Comparison of ENCODE assay signal across 8 cellular contexts in the genomic region with DNA sequence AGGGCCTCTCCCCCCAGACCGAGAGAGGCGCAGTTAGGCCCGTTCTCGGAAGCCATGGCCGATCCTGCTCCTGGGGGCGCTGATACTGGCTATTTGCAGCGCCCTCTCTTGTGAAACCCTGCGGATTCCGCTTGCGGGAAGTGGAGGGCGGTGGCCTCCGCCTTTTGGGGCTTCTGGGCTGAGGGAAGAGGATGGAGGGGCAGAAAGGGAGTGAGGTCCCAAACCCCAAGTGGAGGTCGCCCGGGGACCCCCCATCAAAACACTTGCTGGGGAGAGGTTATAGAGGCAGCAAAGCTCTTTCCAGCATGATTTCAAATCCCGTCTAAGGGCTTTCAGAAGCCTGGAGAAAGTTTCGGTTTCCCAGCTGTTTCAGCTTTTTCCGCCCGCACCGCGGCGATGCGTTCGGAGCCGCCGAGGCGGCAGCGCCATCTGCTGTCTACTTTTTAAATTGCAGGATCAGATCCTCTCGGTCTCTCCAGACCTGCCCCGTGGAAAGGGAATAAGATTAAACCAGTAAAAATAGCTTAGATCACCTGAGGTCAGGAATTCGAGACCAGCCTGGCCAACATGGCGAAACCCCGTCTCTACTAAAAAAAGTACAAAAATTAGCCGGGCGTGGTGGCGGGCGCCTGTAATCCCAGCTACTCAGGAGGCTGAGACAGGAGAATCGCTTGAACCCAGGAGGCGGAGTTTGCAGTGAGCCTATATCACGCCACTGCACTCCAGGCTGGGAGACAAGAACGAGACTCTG. TPM values are rescaled to one million over a fixed set of nuclear protein-coding genes. Genes with fewer than 3 reads are reported as not detected.
DNase-seq lines count a peak whose midpoint lies in the region; ATAC-seq and TF ChIP-seq lines count a peak whose summit lies in the region.

No MANE protein-coding gene starts in this region.

- H4K20me1 ChIP-seq in BLaER1 treated with 17β-estradiol and CSF1 and Interleukin-3, amounts not matched to agents 10 nM and 100 nM, result 0 out of 22 replicates have a peak, but pooled peaks cover 0 to 8% (median 0%) of the 10 kb centered on the region in 11 experiments

- POLR2A ChIA-PET in activated CD4-positive, alpha-beta memory T cell treated with anti-CD3 and anti-CD28 coated beads for 36 hours (lab: Charles Lee), result interaction anchor here (1.6 kb wide), 1 partner anchor 81 kb away, joined by 6 read pairs; no protein-coding TSS in a partner anchor

- H3K4me1 Mint-ChIP-seq in activated CD4-positive, alpha-beta memory T cell treated with anti-CD3 and anti-CD28 coated beads for 36 hours (ENCODE audit: low read depth), result peaks cover 39% of the 10 kb centered on the region

- H3K9me3 ChIP-seq in BLaER1 treated with 17β-estradiol and CSF1 and Interleukin-3, amounts not matched to agents 10 nM and 100 nM (replicated peaks in 1 of 11), result no peaks in the 10 kb centered on the region
- H3K9me3 ChIP-seq in duodenal mucosa (ENCODE audit: control insufficient read depth in 1 of 2, low read length in 2 of 2), result peaks cover 0 to 4% of the 10 kb centered on the region in 2 donors

- H3K27ac Mint-ChIP-seq in activated CD4-positive, alpha-beta memory T cell treated with anti-CD3 and anti-CD28 coated beads for 36 hours, result peak overlapping the region; percentile 33

- peak overlapping the region; percentile 44 to 84 (median 65); a peak in 19 of 22 replicates for H3K27ac ChIP-seq in BLaER1 treated with 17β-estradiol and CSF1 and Interleukin-3, amounts not matched to agents 10 nM and 100 nM
- H3K27ac ChIP-seq in duodenal mucosa (ENCODE audit: low read depth, low read length), result no peak overlapping the region

- H3K36me3 Mint-ChIP-seq in activated CD4-positive, alpha-beta memory T cell treated with anti-CD3 and anti-CD28 coated beads for 36 hours, result no peaks in the 10 kb centered on the region

- H3K4me1 ChIP-seq in BLaER1 treated with 17β-estradiol and CSF1 and Interleukin-3, amounts not matched to agents 10 nM and 100 nM, result peaks cover 40 to 58% (median 47%) of the 10 kb centered on the region in 10 experiments
- peaks cover 14 to 17% of the 10 kb centered on the region in 2 donors for H3K4me1 ChIP-seq in duodenal mucosa (ENCODE audit: control insufficient read depth in 1 of 2, insufficient read depth in 2 of 2, low read length in 2 of 2)

- no peaks in the 10 kb centered on the region for H3K27me3 ChIP-seq in BLaER1 treated with 17β-estradiol and CSF1 and Interleukin-3, amounts not matched to agents 10 nM and 100 nM
- no peaks in the 10 kb centered on the region for H3K27me3 ChIP-seq in duodenal mucosa (ENCODE audit: control insufficient read depth in 1 of 2, insufficient read depth in 2 of 2, low read length in 2 of 2)

- no peak for TF ChIP-seq POLR2A in lower leg skin (IDR thresholded peaks at IDR 0.05)

- H3K4me3 ChIP-seq in BLaER1 treated with 17β-estradiol and CSF1 and Interleukin-3, amounts not matched to agents 10 nM and 100 nM, result peak overlapping the region; percentile 42 to 66 (median 52); a peak in 19 of 20 replicates
- peak overlapping the region; percentile 66 to 68 for H3K4me3 ChIP-seq in duodenal mucosa (ENCODE audit: low read depth in 1 of 2, low read length in 2 of 2)
- H3K4me3 ChIP-seq in lower leg skin (ENCODE audit: low read depth, poor library complexity, severe bottlenecking), result no peak overlapping the region

- TF ChIP-seq CTCF in lower leg skin (IDR thresholded peaks at IDR 0.05), result peak in 1 of 3 donors; percentile 27

- WGBS in lower leg skin, 2 donors, result 16% methylated on average over 39 to 40 of the region's 40 CpGs

- peak; percentile 44 to 83 for DNase-seq in NCI-H524 (lab: John Stamatoyannopoulos, UW)
- peak; percentile 87 for DNase-seq in activated CD4-positive, alpha-beta memory T cell treated with anti-CD3 and anti-CD28 coated beads for 36 hours
- peak; percentile 70 to 95 for DNase-seq in lower leg skin (ENCODE audit: low spot score in 2 of 2)
- DNase-seq in stimulated activated CD4-positive, alpha-beta T cell treated with anti-CD3 and anti-CD28 coated beads, Interleukin-2, amount 100 ng/mL, for 48 hours, result peak; percentile 92 to 93
- DNase-seq in NCI-H2029 (lab: John Stamatoyannopoulos, UW), result no peak

- peaks cover 0 to 10% (median 0%) of the 10 kb centered on the region in 11 experiments; a peak in 4 of 22 replicates for H3K36me3 ChIP-seq in BLaER1 treated with 17β-estradiol and CSF1 and Interleukin-3, amounts not matched to agents 10 nM and 100 nM
- no peaks in the 10 kb centered on the region for H3K36me3 ChIP-seq in duodenal mucosa (ENCODE audit: control insufficient read depth in 1 of 2, insufficient read depth in 2 of 2, low read length in 2 of 2)

- intact Hi-C loops in activated CD4-positive, alpha-beta memory T cell treated with anti-CD3 and anti-CD28 coated beads for 36 hours (cut with micrococcal nuclease), result loop anchor here (5.0 kb wide), 5 partner anchors 118 to 453 kb away; partner anchors contain the start of genes ADCY7, BRD7 and NKD1
- intact Hi-C loops in lower leg skin (cut with DNase I; ENCODE audit: low total_unique reads), result loop anchor here (10.0 kb wide), 1 partner anchor 291 kb away; no protein-coding TSS in a partner anchor

- peaks cover 6% of the 10 kb centered on the region for H3K9me3 Mint-ChIP-seq in activated CD4-positive, alpha-beta memory T cell treated with anti-CD3 and anti-CD28 coated beads for 36 hours

- CTCF ChIA-PET in activated CD4-positive, alpha-beta memory T cell treated with anti-CD3 and anti-CD28 coated beads for 36 hours (lab: Charles Lee), result interaction anchor here (0.6 to 20.1 kb wide), 65 partner anchors 10 to 640 kb away, joined by 3 to 430 read pairs (median 5); partner anchors contain the start of genes BRD7, CNEP1R1, CYLD and HEATR3

- H3K27me3 Mint-ChIP-seq in activated CD4-positive, alpha-beta memory T cell treated with anti-CD3 and anti-CD28 coated beads for 36 hours, result no peaks in the 10 kb centered on the region

- H3K4me2 ChIP-seq in BLaER1 treated with 17β-estradiol and CSF1 and Interleukin-3, amounts not matched to agents 10 nM and 100 nM, result peak overlapping the region; percentile 79 to 95 (median 88)

- peak overlapping the region; percentile 63 for H3K4me3 Mint-ChIP-seq in activated CD4-positive, alpha-beta memory T cell treated with anti-CD3 and anti-CD28 coated beads for 36 hours

- peak overlapping the region; percentile 61 to 77 (median 71) for H3K9ac ChIP-seq in BLaER1 treated with 17β-estradiol and CSF1 and Interleukin-3, amounts not matched to agents 10 nM and 100 nM
- H3K9ac ChIP-seq in duodenal mucosa (ENCODE audit: low read depth in 1 of 2, low read length in 2 of 2), result peak overlapping the region; percentile 43 to 59

- ATAC-seq in GM21528 (IDR thresholded peaks at IDR 0.05; ENCODE audit: low FRiP score, unreplicated experiment), result peak; percentile 54

RNA-seq across cellular contexts. Expression of gene SNX20, which starts 15.8 kb away (rescaled TPM):
- 10 to 100 TPM; 55.4 to 56.9 TPM for total RNA-seq in activated CD4-positive, alpha-beta memory T cell treated with anti-CD3 and anti-CD28 coated beads for 36 hours
- 1 to 10 TPM in 2 of 4 donors, under 1 TPM in 2; 0.57 to 1.5 (median 1.0) TPM for total RNA-seq in lower leg skin

RNA-seq across cellular contexts. Expression of gene NOD2, which starts 28.1 kb away (rescaled TPM):
- 10 to 100 TPM; 17.9 to 18.7 TPM for total RNA-seq in activated CD4-positive, alpha-beta memory T cell treated with anti-CD3 and anti-CD28 coated beads for 36 hours
- 10 to 100 TPM; 31.0 to 44.4 (median 35.4) TPM for total RNA-seq in lower leg skin

Comparison
In these comparisons a context has a peak if more than half of its experiments do, and no peak if none do; other contexts are left out.
1. RNA of gene SNX20, which starts 15.8 kb away (total RNA-seq): 55.4 to 56.9 TPM in activated CD4-positive, alpha-beta memory T cell treated with anti-CD3 and anti-CD28 coated beads for 36 hours; 0.57 to 1.5 TPM in lower leg skin; every median in the first group is over 10 times any median in the second.